In the genomic region with DNA sequence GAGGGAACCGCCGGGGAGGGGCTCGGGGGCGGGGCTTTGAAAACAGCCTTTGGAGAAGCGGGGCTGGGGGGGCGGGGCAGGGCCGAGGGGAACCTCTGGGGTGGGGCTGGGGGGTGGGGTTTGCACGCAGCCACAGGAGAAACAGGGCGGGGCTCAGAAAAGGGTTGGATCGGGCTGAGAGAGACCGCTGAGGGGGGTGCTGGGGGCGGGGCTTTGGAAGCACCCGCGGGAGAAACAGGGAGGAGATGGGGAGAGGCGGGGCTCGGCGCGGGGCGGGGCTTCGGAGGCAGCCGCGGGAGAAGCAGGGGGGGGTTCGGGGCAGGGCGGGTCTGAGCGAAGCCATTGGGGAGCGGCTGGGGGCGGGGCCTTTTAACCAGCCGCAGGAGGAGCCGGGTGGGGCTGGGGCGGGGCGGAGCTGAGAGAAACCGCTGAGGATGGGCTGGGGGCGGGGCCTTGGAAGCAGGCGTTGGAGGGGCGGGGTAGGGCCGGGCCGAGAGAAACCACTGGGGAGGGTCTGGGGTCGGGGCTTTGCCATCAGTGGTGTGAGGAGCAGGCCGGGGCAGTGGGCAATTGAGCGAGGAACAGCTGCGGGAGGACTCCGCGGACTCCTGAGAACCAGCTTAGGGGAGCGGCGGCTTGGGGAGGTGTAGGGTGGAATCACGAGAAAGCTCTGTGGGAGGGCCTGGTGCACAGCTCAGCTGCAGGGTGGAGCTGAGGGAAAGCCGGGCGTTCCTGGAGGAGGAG, we compare ENCODE assay signal across 8 cellular contexts. TPM values are rescaled to one million over a fixed set of nuclear protein-coding genes. Genes with fewer than 3 reads are reported as not detected.
A peak's percentile ranks its signal among the peaks of the same experiment; 100 is the strongest.
DNase-seq lines count a peak whose midpoint lies in the region; ATAC-seq, FAIRE-seq and TF ChIP-seq lines count a peak whose summit lies in the region.

No MANE protein-coding gene starts in this region.

- intact Hi-C loops in ascending aorta (cut with DNase I): loop anchor here (10.0 kb wide), 2 partner anchors 955 to 1455 kb away; a partner anchor contains a TSS

- H3K27ac ChIP-seq in ascending aorta (peak overlapping the region; percentile 85 to 96), rectal smooth muscle tissue (ENCODE audit: low read depth, low read length) (peak overlapping the region; percentile 95)

- H3K9ac ChIP-seq in rectal smooth muscle tissue (ENCODE audit: low read length): no peak overlapping the region

- H3K4me3 ChIP-seq in ascending aorta (peak overlapping the region; percentile 47 to 77), rectal smooth muscle tissue (ENCODE audit: low read length) (peak overlapping the region; percentile 58)

- H3K4me1 ChIP-seq in ascending aorta (peaks cover 0 to 4% of the 10 kb centered on the region in 2 donors), rectal smooth muscle tissue (ENCODE audit: control insufficient read depth, insufficient read depth, low read length) (peaks cover 3% of the 10 kb centered on the region)

- peak; percentile 6 for ATAC-seq in HG02763 (IDR thresholded peaks at IDR 0.05; ENCODE audit: unreplicated experiment)

- no peak for FAIRE-seq in urothelium cell line (lab: Jason Lieb, UNC)

- DNase-seq in Daoy (ENCODE audit: low read depth): peak; percentile 86
- DNase-seq in NCI-H187 (lab: John Stamatoyannopoulos, UW): peak; percentile 92 to 99
- DNase-seq in T-helper 22 cell (ENCODE audit: low read depth): peak; percentile 83
- peak; percentile 87 to 96 for DNase-seq in ascending aorta (ENCODE audit: low spot score in 2 of 2)
- peak; percentile 66 for DNase-seq in hepatic stellate cell (ENCODE audit: low spot score)
- DNase-seq in urothelium cell line (ENCODE audit: low spot score): peak; percentile 66

- TF ChIP-seq CTCF in ascending aorta (IDR thresholded peaks at IDR 0.05): no peak

- H3K27me3 ChIP-seq in ascending aorta (no peaks in the 10 kb centered on the region), rectal smooth muscle tissue (ENCODE audit: control insufficient read depth, insufficient read depth, low read length) (no peaks in the 10 kb centered on the region)

- H3K9me3 ChIP-seq in ascending aorta: no peaks in the 10 kb centered on the region

- H3K36me3 ChIP-seq in ascending aorta (no peaks in the 10 kb centered on the region), rectal smooth muscle tissue (ENCODE audit: control insufficient read depth, insufficient read depth, low read length) (peaks cover 5% of the 10 kb centered on the region)

RNA-seq across cellular contexts. Expression of a gene that starts 1.2 kb away (rescaled TPM):
- 16.6 and 21.0 TPM in 2 replicates for total RNA-seq in Daoy (2014; rRNA removed; shearing (Covaris generic))
- total RNA-seq in ascending aorta: 22.8 TPM

RNA-seq across cellular contexts. Expression of a gene that starts 10.1 kb away (rescaled TPM):
- total RNA-seq in Daoy (2014; rRNA removed; shearing (Covaris generic)): not detected in 2 replicates
- total RNA-seq in ascending aorta: not detected

RNA-seq across cellular contexts. Expression of a gene that starts 58.5 kb away (rescaled TPM):
- total RNA-seq in Daoy (2014; rRNA removed; shearing (Covaris generic)): not detected in 2 replicates
- total RNA-seq in ascending aorta: not detected

Comparison
In these comparisons a context has a peak if more than half of its experiments do, and no peak if none do; other contexts are left out.
1. Peak in every context shown above with its lines: DNase-seq, ATAC-seq, H3K4me3 ChIP-seq and H3K27ac ChIP-seq.